10 cellular contexts compared by ENCODE assay signal in the genomic region with DNA sequence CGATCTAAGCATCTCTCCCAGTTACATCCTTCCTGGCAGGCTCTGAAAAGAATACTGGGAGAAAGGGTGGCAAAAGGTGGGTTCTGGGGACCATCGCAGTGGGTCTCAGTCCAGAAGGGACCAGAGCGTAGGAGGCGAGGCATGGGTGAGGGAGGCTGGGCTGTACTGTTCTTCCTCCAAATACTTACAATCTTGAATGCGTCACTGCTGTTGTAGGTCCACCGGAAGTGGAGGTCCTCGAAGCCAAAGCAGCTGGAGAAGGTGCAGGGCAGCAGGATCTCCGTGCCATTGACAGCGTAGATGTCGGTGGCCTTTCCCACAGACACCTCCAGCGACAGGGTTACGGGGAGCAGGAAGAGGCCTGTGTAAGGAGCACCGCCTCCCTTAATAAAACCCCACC. TPM values are rescaled to one million over a fixed set of nuclear protein-coding genes. Genes with fewer than 3 reads are reported as not detected.
DNase-seq lines count a peak whose midpoint lies in the region; ATAC-seq, FAIRE-seq and TF ChIP-seq lines count a peak whose summit lies in the region.
"Had no signal": no experiment of that assay in that cellular context is flagged by ENCODE, and none has a peak within 500 bp of the region (broad histone marks: within the 10 kb centered on the region; RNA-seq: fewer than 3 reads in every experiment).

No MANE protein-coding gene starts in this region.

- peak overlapping the region; percentile 76 for H3K4me2 ChIP-seq in DOHH2 (ENCODE audit: low read length)

- POLR2A ChIA-PET in A673 (lab: Charles Lee; ENCODE audit: low non-redundant PET) = no interaction called here
- POLR2A ChIA-PET in naive thymus-derived CD4-positive, alpha-beta T cell (lab: Charles Lee) = no interaction called here

- H3K4me3 Mint-ChIP-seq in brain = peak overlapping the region; percentile 3 to 84 (median 82)
- H3K4me3 Mint-ChIP-seq in naive thymus-derived CD4-positive, alpha-beta T cell = peak overlapping the region in 8 of 10 donors; percentile 7 to 86 (median 78)

- no peak for TF ChIP-seq EP300 in upper lobe of left lung (IDR thresholded peaks at IDR 0.05)

- CTCF ChIA-PET in A673 (lab: Charles Lee) = no interaction called here
- CTCF ChIA-PET in naive thymus-derived CD4-positive, alpha-beta T cell (lab: Charles Lee) = interaction anchor here (0.5 to 2.7 kb wide), 10 partner anchors 11 to 748 kb away, joined by 3 to 14 read pairs (median 3); no protein-coding TSS in a partner anchor

- 44 to 57% methylated on average over 9 to 13 of the region's 13 CpGs for WGBS in upper lobe of left lung, 2 donors

- peak overlapping the region in 2 of 5 experiments; percentile 1 to 52 for H3K27ac Mint-ChIP-seq in brain
- no peak overlapping the region for H3K27ac Mint-ChIP-seq in naive thymus-derived CD4-positive, alpha-beta T cell
- H3K27ac Mint-ChIP-seq: activated CD4-positive, alpha-beta T cell treated with anti-CD3 and anti-CD28 coated beads, Interleukin-2, amount 10 ng/mL, durations not matched to agents 7 days and 5 days had no signal

- TF ChIP-seq CTCF in A673 (conservative IDR thresholded peaks at IDR 0.05; ENCODE audit: low read depth, low read length) = no peak
- no peak for TF ChIP-seq CTCF in DOHH2 (IDR thresholded peaks at IDR 0.05; ENCODE audit: low read depth, low read length, poor library complexity, severe bottlenecking)
- TF ChIP-seq CTCF in brain (conservative IDR thresholded peaks at IDR 0.05) = no peak
- TF ChIP-seq CTCF in upper lobe of left lung (IDR thresholded peaks at IDR 0.05) = no peak

- H4K20me1 ChIP-seq in DOHH2 (ENCODE audit: control insufficient read depth, insufficient read depth, low read depth, low read length) = no peaks in the 10 kb centered on the region

- no peaks in the 10 kb centered on the region for H3K36me3 Mint-ChIP-seq in brain
- no peaks in the 10 kb centered on the region for H3K36me3 Mint-ChIP-seq in naive thymus-derived CD4-positive, alpha-beta T cell

- H3F3A ChIP-seq in DOHH2 (ENCODE audit: control insufficient read depth, insufficient read depth) = no peaks in the 10 kb centered on the region

- H3K27me3 Mint-ChIP-seq in brain = peaks cover 63% of the 10 kb centered on the region
- H3K27me3 Mint-ChIP-seq in naive thymus-derived CD4-positive, alpha-beta T cell = peaks cover 43 to 77% (median 53%) of the 10 kb centered on the region in 5 donors

- intact Hi-C loops in A673 (cut with micrococcal nuclease; ENCODE audit: unreplicated experiment) = loop anchor here (1.0 to 5.0 kb wide), 3 partner anchors 26 to 422 kb away; partner anchors contain the start of gene IFT46
- intact Hi-C loops in naive thymus-derived CD4-positive, alpha-beta T cell (cut with micrococcal nuclease) = loop anchor here (1.0 to 5.0 kb wide), 9 partner anchors 26 to 514 kb away; partner anchors contain the start of gene UBE4A (in 2 of the 2)

- no peaks in the 10 kb centered on the region for H3K27me3 ChIP-seq in A673 (replicated peaks; ENCODE audit: insufficient read depth, low read depth, low read length, poor library complexity)
- H3K27me3 ChIP-seq in DOHH2 (ENCODE audit: control insufficient read depth, low read length) = peaks cover 79% of the 10 kb centered on the region
- peaks cover 0 to 5% of the 10 kb centered on the region in 2 donors for H3K27me3 ChIP-seq in naive thymus-derived CD4-positive, alpha-beta T cell (ENCODE audit: control insufficient read depth in 2 of 2, insufficient read depth in 2 of 2, low read length in 2 of 2)
- peaks cover 0 to 5% (median 0%) of the 10 kb centered on the region in 4 donors for H3K27me3 ChIP-seq in upper lobe of left lung

- DNase-seq in A673 (ENCODE audit: low spot score) (no peak), frontal cortex (ENCODE audit: low spot score in 2 of 2) (no peak), upper lobe of left lung (no peak), pons (ENCODE audit: low spot score) (no peak)
- no peak for DNase-seq in naive thymus-derived CD4-positive, alpha-beta T cell

- H3K4me1 ChIP-seq in A673 (ENCODE audit: insufficient read depth, low read length, poor library complexity, severe bottlenecking) (peaks cover 40% of the 10 kb centered on the region), DOHH2 (ENCODE audit: control insufficient read depth, low read length) (peaks cover 11% of the 10 kb centered on the region; the same call in 1 of the 2 replicates), upper lobe of left lung (peaks cover 5 to 14% (median 7%) of the 10 kb centered on the region in 4 donors)
- no peaks in the 10 kb centered on the region for H3K4me1 ChIP-seq in naive thymus-derived CD4-positive, alpha-beta T cell (ENCODE audit: control insufficient read depth in 2 of 2, insufficient read depth in 2 of 2, low read length in 2 of 2)

- no peak overlapping the region for H3K27ac ChIP-seq in A673 (ENCODE audit: low read depth, low read length, poor library complexity, severe bottlenecking)
- no peak overlapping the region for H3K27ac ChIP-seq in DOHH2 (ENCODE audit: low read depth, low read length)
- H3K27ac ChIP-seq in naive thymus-derived CD4-positive, alpha-beta T cell (ENCODE audit: low read depth, low read length) = no peak overlapping the region
- H3K27ac ChIP-seq in upper lobe of left lung = peak overlapping the region in 1 of 4 donors; percentile 3

- H3K4me1 Mint-ChIP-seq in brain = peaks cover 34% of the 10 kb centered on the region
- peaks cover 0 to 20% (median 5%) of the 10 kb centered on the region in 7 donors for H3K4me1 Mint-ChIP-seq in naive thymus-derived CD4-positive, alpha-beta T cell

- H3K9me2 ChIP-seq in DOHH2 (replicated peaks; ENCODE audit: control insufficient read depth, low read length) = no peaks in the 10 kb centered on the region

- H3K9me3 ChIP-seq in A673 (ENCODE audit: low read depth, low read length, poor library complexity, severe bottlenecking) (no peaks in the 10 kb centered on the region), DOHH2 (ENCODE audit: control insufficient read depth, insufficient read depth, low read length) (no peaks in the 10 kb centered on the region), upper lobe of left lung (no peaks in the 10 kb centered on the region)
- H3K9me3 ChIP-seq in naive thymus-derived CD4-positive, alpha-beta T cell (ENCODE audit: control insufficient read depth in 2 of 3, low read length in 3 of 3) = no peaks in the 10 kb centered on the region

- no peaks in the 10 kb centered on the region for H3K9me3 Mint-ChIP-seq in brain
- H3K9me3 Mint-ChIP-seq in naive thymus-derived CD4-positive, alpha-beta T cell = no peaks in the 10 kb centered on the region
- H3K9me3 Mint-ChIP-seq: activated CD4-positive, alpha-beta T cell treated with anti-CD3 and anti-CD28 coated beads, Interleukin-2, amount 10 ng/mL, durations not matched to agents 7 days and 5 days had no signal

- FAIRE-seq in frontal cortex (lab: Jason Lieb, UNC) = no peak
- FAIRE-seq: colon had no signal

- BruUV-seq in A673 (replicated peaks; lab: Mats Ljungman, UMichigan) = no TSS peak

- no peaks in the 10 kb centered on the region for H3K79me2 ChIP-seq in DOHH2 (ENCODE audit: control insufficient read depth, low read length)

- H3K4me3 ChIP-seq in A673 (ENCODE audit: low read depth, low read length, poor library complexity, severe bottlenecking) (peak overlapping the region; percentile 66), DOHH2 (ENCODE audit: low read length) (peak overlapping the region; percentile 71), upper lobe of left lung (peak overlapping the region in 2 of 4 donors; percentile 58 to 68)
- H3K4me3 ChIP-seq in naive thymus-derived CD4-positive, alpha-beta T cell (ENCODE audit: low read length) = no peak overlapping the region

- no peaks in the 10 kb centered on the region for H3K36me3 ChIP-seq in A673 (ENCODE audit: insufficient read depth, low read length, poor library complexity, severe bottlenecking)
- no peaks in the 10 kb centered on the region for H3K36me3 ChIP-seq in DOHH2 (ENCODE audit: control insufficient read depth, low read length)
- no peaks in the 10 kb centered on the region for H3K36me3 ChIP-seq in naive thymus-derived CD4-positive, alpha-beta T cell (ENCODE audit: control insufficient read depth in 2 of 3, insufficient read depth in 3 of 3, low read length in 3 of 3)
- H3K36me3 ChIP-seq in upper lobe of left lung = no peaks in the 10 kb centered on the region

- TF ChIP-seq POLR2A in upper lobe of left lung (IDR thresholded peaks at IDR 0.05) = no peak

- no peak for ATAC-seq in naive thymus-derived CD4-positive, alpha-beta T cell
- ATAC-seq in upper lobe of left lung (ENCODE audit: low FRiP score in 2 of 2) (no peak), GM18858 (IDR thresholded peaks at IDR 0.05; ENCODE audit: unreplicated experiment) (no peak)

RNA-seq across cellular contexts. Expression of gene SCN4B, which starts 7.8 kb away (rescaled TPM):
- total RNA-seq in A673 (2021) = 0.74 and 1.8 TPM in 2 replicates
- 9.7 TPM for polyA plus RNA-seq in brain (ENCODE audit: insufficient read depth, low read depth, low replicate concordance)
- under 1 TPM in 1 of 5 experiments, not detected in 4; 0.19 TPM for total RNA-seq in naive thymus-derived CD4-positive, alpha-beta T cell
- not detected for polyA plus RNA-seq in naive thymus-derived CD4-positive, alpha-beta T cell
- 5.7 TPM for total RNA-seq in frontal cortex
- 1 to 10 TPM in 5 of 6 donors, under 1 TPM in 1; under 0.01 to 5.5 (median 3.3) TPM for total RNA-seq in upper lobe of left lung

RNA-seq across cellular contexts. Expression of gene SCN2B, which starts 31.6 kb away (rescaled TPM):
- total RNA-seq in A673 (2021) (not detected in 2 replicates), frontal cortex (4.9 TPM), upper lobe of left lung (1 to 10 TPM in 1 of 6 donors, under 1 TPM in 3, not detected in 2; 0.22 to 2.4 (median 0.32) TPM)
- polyA plus RNA-seq in brain (ENCODE audit: insufficient read depth, low read depth, low replicate concordance) = 9.0 TPM
- total RNA-seq in naive thymus-derived CD4-positive, alpha-beta T cell = not detected
- not detected for polyA plus RNA-seq in naive thymus-derived CD4-positive, alpha-beta T cell
- total RNA-seq: activated CD4-positive, alpha-beta T cell treated with anti-CD3 and anti-CD28 coated beads, Interleukin-2, amount 10 ng/mL, durations not matched to agents 7 days and 5 days had no signal

RNA-seq across cellular contexts. Expression of gene SMIM35, which starts 58.1 kb away (rescaled TPM):
- total RNA-seq in A673 (2021) (not detected in 2 replicates), frontal cortex (not detected), upper lobe of left lung (not detected)
- 1.1 TPM for polyA plus RNA-seq in brain (ENCODE audit: insufficient read depth, low read depth, low replicate concordance)
- under 1 TPM in 3 of 5 experiments, not detected in 2; 0.11 to 0.60 (median 0.37) TPM for total RNA-seq in naive thymus-derived CD4-positive, alpha-beta T cell
- polyA plus RNA-seq in naive thymus-derived CD4-positive, alpha-beta T cell = under 1 TPM in 1 of 2 donors, not detected in 1; 0.18 TPM
